12 cellular contexts compared by ENCODE assay signal in genomic region chr12:109455706-109456105, GRCh38.
"Had no signal": no experiment of that assay in that cellular context is flagged by ENCODE, and none has a peak within 500 bp of the region (broad histone marks: within the 10 kb centered on the region; RNA-seq: fewer than 3 reads in every experiment).

No MANE protein-coding gene starts in this region.

- H3K4me3 Mint-ChIP-seq: activated B cell treated with CpG ODN at 0.5 μM for 24 hours; activated CD4-positive, alpha-beta T cell treated with anti-CD3 and anti-CD28 coated beads, Interleukin-2, amount 10 ng/mL, durations not matched to agents 24 days and 14 days; activated naive CD4-positive, alpha-beta T cell treated with anti-CD3 and anti-CD28 coated beads for 36 hours; effector memory CD8-positive, alpha-beta T cell; T-helper 1 cell treated with Interleukin-12 subunit alpha and Interleukin-12 subunit beta and Interleukin-4 antibody, amounts not matched to agents 30 μg/mL and 1 μg/mL, for 36 hours had no signal

- H3K4me1 Mint-ChIP-seq: activated B cell treated with CpG ODN at 0.5 μM for 24 hours had no signal

- H3K9me3 ChIP-seq: left ventricle myocardium inferior, pancreas, tibial nerve had no signal

- DNase-seq: activated B cell treated with CpG ODN at 0.5 μM for 24 hours; activated CD4-positive, alpha-beta T cell treated with anti-CD3 and anti-CD28 coated beads, Interleukin-2, amount 10 ng/mL, durations not matched to agents 24 days and 14 days; activated naive CD4-positive, alpha-beta T cell treated with anti-CD3 and anti-CD28 coated beads for 36 hours; central memory CD4-positive, alpha-beta T cell; cortex of kidney; effector memory CD8-positive, alpha-beta T cell; left ventricle myocardium inferior; pancreas; stimulated activated CD4-positive, alpha-beta T cell treated with anti-CD3 and anti-CD28 coated beads, Interleukin-4, amount 100 ng/mL, for 4 hours had no signal

- H3K4me3 ChIP-seq: left ventricle myocardium inferior, pancreas, skin epidermis, tibial nerve had no signal

- ATAC-seq: effector memory CD8-positive, alpha-beta T cell; pancreas had no signal

- H3K27me3 Mint-ChIP-seq: activated B cell treated with CpG ODN at 0.5 μM for 24 hours; activated CD4-positive, alpha-beta T cell treated with anti-CD3 and anti-CD28 coated beads, Interleukin-2, amount 10 ng/mL, durations not matched to agents 24 days and 14 days; effector memory CD8-positive, alpha-beta T cell had no signal

- H3K9me3 Mint-ChIP-seq: activated B cell treated with CpG ODN at 0.5 μM for 24 hours; activated CD4-positive, alpha-beta T cell treated with anti-CD3 and anti-CD28 coated beads, Interleukin-2, amount 10 ng/mL, durations not matched to agents 24 days and 14 days; activated naive CD4-positive, alpha-beta T cell treated with anti-CD3 and anti-CD28 coated beads for 36 hours; effector memory CD8-positive, alpha-beta T cell; T-helper 1 cell treated with Interleukin-12 subunit alpha and Interleukin-12 subunit beta and Interleukin-4 antibody, amounts not matched to agents 30 μg/mL and 1 μg/mL, for 36 hours had no signal

- H3K27ac ChIP-seq: left ventricle myocardium inferior, pancreas, skin epidermis had no signal

- H3K27ac Mint-ChIP-seq: activated B cell treated with CpG ODN at 0.5 μM for 24 hours; activated CD4-positive, alpha-beta T cell treated with anti-CD3 and anti-CD28 coated beads, Interleukin-2, amount 10 ng/mL, durations not matched to agents 24 days and 14 days; activated naive CD4-positive, alpha-beta T cell treated with anti-CD3 and anti-CD28 coated beads for 36 hours; T-helper 1 cell treated with Interleukin-12 subunit alpha and Interleukin-12 subunit beta and Interleukin-4 antibody, amounts not matched to agents 30 μg/mL and 1 μg/mL, for 36 hours had no signal

- H3K27me3 ChIP-seq: pancreas, tibial nerve had no signal

- FAIRE-seq: pancreas had no signal
